In the genomic region with DNA sequence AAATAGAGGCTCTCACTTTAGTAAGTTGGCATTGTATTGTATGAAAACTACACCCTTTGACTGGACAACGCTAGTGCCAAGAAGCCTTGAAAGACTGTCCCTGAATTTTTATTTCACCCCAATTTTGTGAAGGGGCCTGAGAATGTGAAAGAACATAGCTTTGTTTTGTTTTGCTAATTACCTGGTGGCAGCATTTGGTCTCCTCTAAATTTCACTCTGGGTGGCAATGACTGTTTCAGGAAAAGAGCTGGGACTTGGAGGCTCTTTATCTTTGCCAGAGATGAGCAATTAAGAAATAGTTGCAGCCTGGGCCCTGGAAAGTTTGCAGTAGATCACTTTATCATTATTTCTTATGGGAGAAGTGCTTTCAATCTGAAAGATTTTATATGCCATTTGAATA, we compare ENCODE assay signal across 18 cellular contexts.
"Had no signal": no experiment of that assay in that cellular context is flagged by ENCODE, and none has a peak within 500 bp of the region (broad histone marks: within the 10 kb centered on the region; RNA-seq: fewer than 3 reads in every experiment).

No MANE protein-coding gene starts in this region.

- DNase-seq: KBM-7, NCI-H1092, NCI-H1417 treated with DMSO at 0.1 percent for 48 hours, NCI-H146, NCI-H1694 treated with DMSO at 0.1 percent for 48 hours, NCI-H1930, NCI-H2107, NCI-H226, NCI-H446, NCI-H510A, NCI-H524 treated with DMSO at 0.1 percent for 48 hours, NCI-H774, Right ventricle myocardium superior, RPMI8226, SIG-M5, T-helper 1 cell had no signal

- H3K9me3 ChIP-seq: SJSA1 had no signal

- H3K27ac ChIP-seq: SJSA1, SK-N-MC had no signal

- H3K4me1 ChIP-seq: SJSA1 had no signal

- H3K27me3 ChIP-seq: SJSA1 had no signal

- H3K36me3 ChIP-seq: SJSA1 had no signal

- H3K4me3 ChIP-seq: SJSA1, SK-N-MC had no signal
